Comparison of ENCODE assay signal across 8 cellular contexts in genomic region chr18:58043452-58044369, GRCh38. TPM values are rescaled to one million over a fixed set of nuclear protein-coding genes. Genes with fewer than 3 reads are reported as not detected.
DNase-seq lines count a peak whose midpoint lies in the region; ATAC-seq and TF ChIP-seq lines count a peak whose summit lies in the region.

NEDD4L (plus strand) TSS chr18:58044226; CDS start chr18:58044661, 435 bp downstream.

- peak within 1 kb of the TSS; percentile 82 for H3K4me2 ChIP-seq in OCI-LY3 (ENCODE audit: low read length)

- H3K9me3 ChIP-seq in HUES48 (ENCODE audit: control insufficient read depth, insufficient read depth, low read length) (no peaks in the 10 kb centered on the region), OCI-LY3 (ENCODE audit: insufficient read depth, low read length) (no peaks in the 10 kb centered on the region), mucosa of rectum (ENCODE audit: control insufficient read depth in 2 of 2, low read length in 2 of 2) (no peaks in the 10 kb centered on the region)

- H3K4me1 ChIP-seq in HUES48 (ENCODE audit: control insufficient read depth, insufficient read depth, low read length) = peaks cover 24% of the 10 kb centered on the region
- peaks cover 36% of the 10 kb centered on the region for H3K4me1 ChIP-seq in OCI-LY3 (ENCODE audit: low read length)
- peaks cover 13 to 16% of the 10 kb centered on the region in 2 donors for H3K4me1 ChIP-seq in mucosa of rectum (ENCODE audit: control insufficient read depth in 2 of 2, insufficient read depth in 2 of 2, low read length in 2 of 2)

- H3K4me3 ChIP-seq in HUES48 (ENCODE audit: low read depth, low read length) (peak within 1 kb of the TSS; percentile 95), OCI-LY3 (ENCODE audit: low read length) (peak within 1 kb of the TSS; percentile 82), epithelial cell of proximal tubule (ENCODE audit: low read depth, low read length) (peak within 1 kb of the TSS; percentile 66), mucosa of rectum (ENCODE audit: low read length in 2 of 2) (peak within 1 kb of the TSS; percentile 76 to 89)

- TF ChIP-seq CTCF in OCI-LY3 (IDR thresholded peaks at IDR 0.05; ENCODE audit: low read depth, low read length) (peak; percentile 98), epithelial cell of proximal tubule (conservative IDR thresholded peaks at IDR 0.05; ENCODE audit: low read depth, low read length) (peak; percentile 82)

- H3K9ac ChIP-seq in HUES48 (ENCODE audit: low read depth, low read length) (peak within 1 kb of the TSS; percentile 67), OCI-LY3 (ENCODE audit: low read length) (peak within 1 kb of the TSS; percentile 73), mucosa of rectum (ENCODE audit: low read depth in 1 of 2, low read length in 2 of 2) (peak within 1 kb of the TSS; percentile 71 to 72)

- peaks cover 43% of the 10 kb centered on the region for H3K79me2 ChIP-seq in OCI-LY3 (ENCODE audit: low read length)

- H2AFZ ChIP-seq in OCI-LY3 (ENCODE audit: low read depth, low read length) = peak within 1 kb of the TSS; percentile 70

- DNase-seq in D341Med (ENCODE audit: low spot score) (peak; percentile 97), activated T-cell treated with anti-CD3 and anti-CD28 coated beads for 48 hours (ENCODE audit: low read depth) (peak; percentile 77), epithelial cell of proximal tubule (ENCODE audit: low read depth) (no peak)
- peak; percentile 73 for DNase-seq in stimulated activated CD8-positive, alpha-beta memory T cell treated with anti-CD3 and anti-CD28 coated beads, Interleukin-4, amount 100 ng/mL, for 24 hours (ENCODE audit: low read depth)

- H3K36me3 ChIP-seq in HUES48 (ENCODE audit: control insufficient read depth, insufficient read depth, low read length) = no peaks in the 10 kb centered on the region
- H3K36me3 ChIP-seq in OCI-LY3 (replicated peaks; ENCODE audit: low read depth, low read length) = no peaks in the 10 kb centered on the region
- H3K36me3 ChIP-seq in mucosa of rectum (ENCODE audit: control insufficient read depth in 2 of 2, insufficient read depth in 2 of 2, low read length in 2 of 2) = no peaks in the 10 kb centered on the region

- peak within 1 kb of the TSS; percentile 94 for H3K27ac ChIP-seq in HUES48 (ENCODE audit: low read depth, low read length)
- peak within 1 kb of the TSS; percentile 66 for H3K27ac ChIP-seq in OCI-LY3 (ENCODE audit: low read length)
- peak within 1 kb of the TSS; percentile 85 to 86 for H3K27ac ChIP-seq in mucosa of rectum (ENCODE audit: low read depth in 2 of 2, low read length in 2 of 2)

- peaks cover 28% of the 10 kb centered on the region for H4K20me1 ChIP-seq in OCI-LY3 (ENCODE audit: insufficient read depth, low read length)

- H3K27me3 ChIP-seq in HUES48 (ENCODE audit: control insufficient read depth, insufficient read depth, low read length) = no peaks in the 10 kb centered on the region
- no peaks in the 10 kb centered on the region for H3K27me3 ChIP-seq in OCI-LY3 (ENCODE audit: low read depth, low read length)
- H3K27me3 ChIP-seq in mucosa of rectum (ENCODE audit: control insufficient read depth in 2 of 2, insufficient read depth in 2 of 2, low read length in 2 of 2) = no peaks in the 10 kb centered on the region

- ATAC-seq in GM21447 (IDR thresholded peaks at IDR 0.05; ENCODE audit: unreplicated experiment) = peak; percentile 85

RNA-seq across cellular contexts. Expression of gene NEDD4L, which starts in this region (rescaled TPM):
- total RNA-seq in epithelial cell of proximal tubule = 77.6 and 95.9 TPM in 2 replicates
